ENCODE assay signal across 2 cellular contexts in the genomic region with DNA sequence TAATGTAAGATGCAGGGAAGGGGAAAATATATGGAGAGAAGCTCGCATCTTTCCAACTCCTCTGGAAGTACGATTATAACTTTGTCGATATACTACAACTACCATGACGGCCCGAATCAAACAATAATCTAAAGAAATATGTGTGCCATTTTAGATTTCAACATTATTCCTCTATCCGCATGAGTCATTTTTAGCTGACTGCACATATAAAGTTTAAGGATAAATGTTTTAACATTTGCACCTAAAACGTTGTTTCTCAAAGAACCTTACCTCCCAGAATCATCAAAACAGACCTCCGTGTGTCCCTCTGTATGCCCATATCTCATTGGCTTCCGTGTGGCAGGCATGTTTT.
TF ChIP-seq lines count a peak whose summit lies in the region.

No MANE protein-coding gene starts in this region.

TF ChIP-seq in HEK293, 187 proteins besides CTCF, POLR2A, EP300 and RAD21 (continued from another document):
- TF ChIP-seq, protein P1, sequence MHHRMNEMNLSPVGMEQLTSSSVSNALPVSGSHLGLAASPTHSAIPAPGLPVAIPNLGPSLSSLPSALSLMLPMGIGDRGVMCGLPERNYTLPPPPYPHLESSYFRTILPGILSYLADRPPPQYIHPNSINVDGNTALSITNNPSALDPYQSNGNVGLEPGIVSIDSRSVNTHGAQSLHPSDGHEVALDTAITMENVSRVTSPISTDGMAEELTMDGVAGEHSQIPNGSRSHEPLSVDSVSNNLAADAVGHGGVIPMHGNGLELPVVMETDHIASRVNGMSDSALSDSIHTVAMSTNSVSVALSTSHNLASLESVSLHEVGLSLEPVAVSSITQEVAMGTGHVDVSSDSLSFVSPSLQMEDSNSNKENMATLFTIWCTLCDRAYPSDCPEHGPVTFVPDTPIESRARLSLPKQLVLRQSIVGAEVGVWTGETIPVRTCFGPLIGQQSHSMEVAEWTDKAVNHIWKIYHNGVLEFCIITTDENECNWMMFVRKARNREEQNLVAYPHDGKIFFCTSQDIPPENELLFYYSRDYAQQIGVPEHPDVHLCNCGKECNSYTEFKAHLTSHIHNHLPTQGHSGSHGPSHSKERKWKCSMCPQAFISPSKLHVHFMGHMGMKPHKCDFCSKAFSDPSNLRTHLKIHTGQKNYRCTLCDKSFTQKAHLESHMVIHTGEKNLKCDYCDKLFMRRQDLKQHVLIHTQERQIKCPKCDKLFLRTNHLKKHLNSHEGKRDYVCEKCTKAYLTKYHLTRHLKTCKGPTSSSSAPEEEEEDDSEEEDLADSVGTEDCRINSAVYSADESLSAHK (tag by site-specific recombination; IDR thresholded peaks at IDR 0.05): no peak
- TF ChIP-seq ZNF324 (tag by site-specific recombination; IDR thresholded peaks at IDR 0.05) (no peak), BCL11B (tag by site-specific recombination; IDR thresholded peaks at IDR 0.05; ENCODE audit: low read depth) (no peak), ZNF391 (tag by site-specific recombination; IDR thresholded peaks at IDR 0.05; ENCODE audit: borderline replicate concordance, low read depth) (no peak)

TF ChIP-seq in WTC11, 78 proteins besides CTCF, POLR2A, EP300 and RAD21 (continued from another document):
- TF ChIP-seq, protein P2, sequence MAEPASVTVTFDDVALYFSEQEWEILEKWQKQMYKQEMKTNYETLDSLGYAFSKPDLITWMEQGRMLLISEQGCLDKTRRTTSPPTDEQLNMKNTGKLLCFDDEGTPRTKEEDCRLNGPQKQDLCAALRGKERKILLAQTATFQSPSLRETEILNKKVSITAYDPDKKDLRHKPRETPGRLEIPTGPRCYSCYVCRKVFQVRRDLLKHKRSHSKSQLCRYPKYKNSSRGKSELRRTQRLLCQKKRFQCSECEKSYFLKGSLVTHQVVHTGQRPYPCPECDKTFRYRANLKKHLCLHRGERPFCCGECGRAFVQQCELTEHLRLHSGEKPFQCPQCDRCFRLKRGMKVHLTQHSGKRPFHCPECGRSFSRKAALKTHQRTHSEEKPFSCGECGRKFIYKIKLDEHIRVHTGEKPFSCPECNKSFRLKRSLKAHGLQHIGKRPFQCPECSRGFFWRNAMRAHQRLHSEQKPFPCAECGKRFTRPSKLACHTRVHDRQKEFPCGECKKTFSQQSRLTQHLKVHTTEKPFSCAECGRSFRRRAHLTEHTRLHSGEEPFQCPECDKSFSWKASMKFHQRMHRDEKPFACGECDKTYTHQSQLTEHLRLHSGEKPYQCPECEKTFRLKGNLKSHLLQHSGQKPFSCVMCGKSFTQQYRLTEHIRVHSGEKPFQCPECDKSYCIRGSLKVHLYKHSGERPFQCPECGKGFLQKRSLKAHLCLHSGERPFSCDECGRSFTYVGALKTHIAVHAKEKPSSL (CRISPR knock-in tag; conservative IDR thresholded peaks at IDR 0.05): no peak
